Comparison of ENCODE assay signal across 8 cellular contexts in the genomic region with DNA sequence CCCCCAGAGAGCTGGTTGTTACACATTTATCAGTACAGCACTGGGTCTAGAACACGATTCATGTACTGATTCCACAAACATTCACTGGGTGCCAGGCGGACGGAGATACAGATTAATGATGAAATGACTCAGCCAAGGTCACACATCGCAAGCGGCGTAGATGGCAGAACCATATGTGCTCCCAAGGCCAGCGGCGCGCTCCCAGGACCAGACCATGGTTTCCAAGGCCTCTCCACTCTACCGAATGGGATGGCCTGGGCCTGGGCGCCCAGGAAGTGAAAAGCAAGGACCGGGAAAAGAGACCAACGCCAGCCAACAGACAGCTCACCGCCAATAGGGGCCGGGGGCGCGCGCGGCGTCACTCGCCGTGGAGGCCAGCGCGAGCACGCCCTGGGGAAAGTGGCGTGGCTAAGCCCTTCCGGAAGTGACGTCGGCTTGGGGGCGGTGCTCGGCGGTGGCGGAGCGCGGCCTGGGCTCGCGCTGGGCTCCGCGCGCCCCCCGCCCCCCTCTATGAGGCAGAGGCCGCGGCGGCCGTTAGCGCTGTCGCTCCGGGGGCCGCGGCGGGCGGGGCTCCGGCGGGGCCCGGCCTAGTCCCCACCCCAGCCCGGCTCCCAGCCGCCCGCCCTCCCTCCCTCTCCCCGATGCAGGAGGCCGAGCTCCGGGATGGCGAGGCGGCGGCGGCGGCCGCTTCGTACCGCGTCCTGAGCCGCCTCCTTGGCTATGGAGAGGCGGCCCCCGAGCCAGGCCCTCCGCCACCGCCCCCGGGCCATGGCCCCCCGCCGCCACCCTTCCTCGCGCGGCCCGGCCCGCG. TPM values are rescaled to one million over a fixed set of nuclear protein-coding genes. Genes with fewer than 3 reads are reported as not detected.
A peak's percentile ranks its signal among the peaks of the same experiment; 100 is the strongest.
DNase-seq lines count a peak whose midpoint lies in the region; TF ChIP-seq lines count a peak whose summit lies in the region.

Gene SOCS7, plus strand, starts transcription at position 433 of the 811 bp plus-strand sequence. Its CDS starts 209 bp downstream, at position 642.

- no peaks in the 10 kb centered on the region for H3K9me3 Mint-ChIP-seq in neural crest cell

- DNase-seq in ELF-1 (ENCODE audit: low read depth, low spot score) (peak; percentile 94), H7 (peak; percentile 97), M059J (ENCODE audit: low read depth) (peak; percentile 81), foreskin fibroblast (peak; percentile 90 to 97), neural crest cell (ENCODE audit: low read depth, low spot score) (peak; percentile 92), stomach (peak; percentile 94)
- DNase-seq in activated effector memory CD4-positive, alpha-beta T cell treated with anti-CD3 and anti-CD28 coated beads, Interleukin-2, amount 50 U/mL, for 16 hours = peak; percentile 97

- H3K4me1 ChIP-seq in stomach = peaks cover 17 to 56% (median 39%) of the 10 kb centered on the region in 4 donors

- no peaks in the 10 kb centered on the region for H3K27me3 Mint-ChIP-seq in neural crest cell (ENCODE audit: low read depth)

- peaks cover 38% of the 10 kb centered on the region for H3K4me1 Mint-ChIP-seq in neural crest cell

- TF ChIP-seq CTCF in foreskin fibroblast (IDR thresholded peaks at IDR 0.05; ENCODE audit: low read depth, low read length) (no peak), neural crest cell (conservative IDR thresholded peaks at IDR 0.05) (no peak), stomach (IDR thresholded peaks at IDR 0.05) (no peak)

- intact Hi-C loops in stomach (cut with DNase I; ENCODE audit: low total_unique reads) = no loop called here

- H3K4me3 Mint-ChIP-seq in neural crest cell = peak within 1 kb of the TSS; percentile 90

- H3K36me3 ChIP-seq in H7 (replicated peaks; ENCODE audit: control insufficient read depth, insufficient read depth, low read length) (no peaks in the 10 kb centered on the region), stomach (no peaks in the 10 kb centered on the region)

- no peaks in the 10 kb centered on the region for H3K36me3 Mint-ChIP-seq in neural crest cell (ENCODE audit: low read depth)

- WGBS in stomach, 5 donors = 4 to 6% (median 6%) methylated on average over 26 to 82 of the region's 84 CpGs

- no peaks in the 10 kb centered on the region for H3K9me3 ChIP-seq in stomach

- peak within 1 kb of the TSS; percentile 86 to 92 (median 90) for H3K27ac ChIP-seq in stomach

- H3K4me3 ChIP-seq in H7 (ENCODE audit: insufficient read depth, low read depth, low read length) = peak within 1 kb of the TSS; percentile 73
- H3K4me3 ChIP-seq in foreskin fibroblast (ENCODE audit: low read depth in 1 of 2, low read length in 2 of 2) = peak within 1 kb of the TSS; percentile 69
- peak within 1 kb of the TSS; percentile 77 to 99 (median 91) for H3K4me3 ChIP-seq in stomach

- peak within 1 kb of the TSS; percentile 94 for H3K27ac Mint-ChIP-seq in neural crest cell (ENCODE audit: unreplicated experiment)

- H3K27me3 ChIP-seq in H7 (ENCODE audit: control insufficient read depth, insufficient read depth, low read length) = peaks cover 3% of the 10 kb centered on the region
- H3K27me3 ChIP-seq in stomach = no peaks in the 10 kb centered on the region

- no peak for TF ChIP-seq EP300 in stomach (IDR thresholded peaks at IDR 0.05)

- peak; percentile 95 for TF ChIP-seq POLR2A in Raji (IDR thresholded peaks at IDR 0.05; ENCODE audit: insufficient read depth, low read depth, low read length)
- no peak for TF ChIP-seq POLR2A in stomach (IDR thresholded peaks at IDR 0.05)

RNA-seq across cellular contexts. Expression of gene SOCS7, which starts in this region (rescaled TPM):
- total RNA-seq in H7 (2014; rRNA removed; shearing (Covaris generic)) = 18.3 and 25.7 TPM in 2 replicates
- 3.9 and 9.7 TPM in 2 replicates for total RNA-seq in M059J (2014; rRNA removed; shearing (Covaris generic))
- total RNA-seq in neural crest cell = 35.3 and 37.9 TPM in 2 replicates
- total RNA-seq in stomach = 10 to 100 TPM in 4 of 5 donors, 1 to 10 TPM in 1; 4.9 to 52.4 (median 14.1) TPM
- 10 to 100 TPM in 1 of 3 donors, 1 to 10 TPM in 2; 2.5 to 10.4 (median 7.2) TPM for polyA plus RNA-seq in stomach

Comparison
In these comparisons a context has a peak if more than half of its experiments do, and no peak if none do; other contexts are left out.
1. Peak in every context shown above with its lines: DNase-seq, H3K4me3 ChIP-seq and H3K27ac ChIP-seq.